13 cellular contexts compared by ENCODE assay signal in genomic region chr1:116288201-116288598, GRCh38.
DNase-seq lines count a peak whose midpoint lies in the region; ATAC-seq and TF ChIP-seq lines count a peak whose summit lies in the region.
"Had no signal": no experiment of that assay in that cellular context is flagged by ENCODE, and none has a peak within 500 bp of the region (broad histone marks: within the 10 kb centered on the region; RNA-seq: fewer than 3 reads in every experiment).

No MANE protein-coding gene starts in this region.

- TF ChIP-seq CTCF in GM13977 (IDR thresholded peaks at IDR 0.05; ENCODE audit: extremely low read depth, insufficient read depth, missing control alignments), result no peak

- DNase-seq in GM13977 (ENCODE audit: low spot score) (peak; percentile 35), RPMI8226 (peak; percentile 78), AML-193 (lab: John Stamatoyannopoulos, UW) (no peak), AG08395 (ENCODE audit: low spot score) (no peak), SKM-1 treated with dmso at 0.1 percent for 144 hours (lab: John Stamatoyannopoulos, UW; ENCODE audit: unreplicated experiment) (no peak), NCI-H2227 (lab: John Stamatoyannopoulos, UW; ENCODE audit: unreplicated experiment) (no peak)
- DNase-seq: adrenal gland; BE2C; effector memory CD8-positive, alpha-beta T cell; retina; T-helper 2 cell had no signal

- in situ Hi-C loops in GM13977 (cut with MboI; ENCODE audit: low pct_unique_long_range_greater_than_20kb, low sequenced_read_pairs, unreplicated experiment), result no loop called here

- ATAC-seq in GM19463 (IDR thresholded peaks at IDR 0.05; ENCODE audit: unreplicated experiment) (peak; percentile 99), HG02938 (IDR thresholded peaks at IDR 0.05; ENCODE audit: unreplicated experiment) (peak; percentile 91)
- ATAC-seq: effector memory CD8-positive, alpha-beta T cell had no signal

Comparison
In these comparisons a context has a peak if more than half of its experiments do, and no peak if none do; other contexts are left out.
1. DNase-seq: peak in GM13977 (single experiment) and RPMI8226 (single experiment); none in AML-193 (0 of 2), AG08395 (single experiment), SKM-1 treated with dmso at 0.1 percent for 144 hours (single experiment) and NCI-H2227 (single experiment).